ENCODE assay signal across 11 cellular contexts in genomic region chr16:50151744-50152143, GRCh38. TPM values are rescaled to one million over a fixed set of nuclear protein-coding genes. Genes with fewer than 3 reads are reported as not detected.
DNase-seq lines count a peak whose midpoint lies in the region; ATAC-seq, FAIRE-seq and TF ChIP-seq lines count a peak whose summit lies in the region.
"Had no signal": no experiment of that assay in that cellular context is flagged by ENCODE, and none has a peak within 500 bp of the region (broad histone marks: within the 10 kb centered on the region; RNA-seq: fewer than 3 reads in every experiment).

No MANE protein-coding gene starts in this region.

- H4K20me1 ChIP-seq in OCI-LY3 (ENCODE audit: insufficient read depth, low read length) (peaks cover 23% of the 10 kb centered on the region), osteoblast (ENCODE audit: insufficient read depth, low read length) (peaks cover 27% of the 10 kb centered on the region)

- H3K4me2 ChIP-seq in OCI-LY3 (ENCODE audit: low read length) (peak overlapping the region; percentile 78), osteoblast (ENCODE audit: insufficient read depth, low read length) (peak overlapping the region; percentile 91)

- no peak for ATAC-seq in GM19023 (IDR thresholded peaks at IDR 0.05; ENCODE audit: unreplicated experiment)

- no peak for FAIRE-seq in bronchial epithelial cell (lab: Jason Lieb, UNC)
- FAIRE-seq: islet of Langerhans had no signal

- H3K36me3 ChIP-seq in OCI-LY3 (replicated peaks; ENCODE audit: low read depth, low read length) = peaks cover 5% of the 10 kb centered on the region
- no peaks in the 10 kb centered on the region for H3K36me3 ChIP-seq in bronchial epithelial cell (ENCODE audit: control insufficient read depth, insufficient read depth, low read length)
- no peaks in the 10 kb centered on the region for H3K36me3 ChIP-seq in osteoblast (ENCODE audit: insufficient read depth, low read length)

- H2AFZ ChIP-seq in OCI-LY3 (ENCODE audit: low read depth, low read length) (peak overlapping the region; percentile 92), osteoblast (ENCODE audit: low read length) (peak overlapping the region; percentile 95)

- no peak for TF ChIP-seq CTCF in C4-2B (conservative IDR thresholded peaks at IDR 0.05)
- TF ChIP-seq CTCF in OCI-LY3 (IDR thresholded peaks at IDR 0.05; ENCODE audit: low read depth, low read length) = no peak
- TF ChIP-seq CTCF in bronchial epithelial cell (IDR thresholded peaks at IDR 0.05; ENCODE audit: insufficient read depth, low read length, severe bottlenecking) = no peak
- TF ChIP-seq CTCF in osteoblast (IDR thresholded peaks at IDR 0.05; ENCODE audit: extremely low read depth, low read depth, low read length) = no peak

- H3K27ac ChIP-seq in C4-2B (peak overlapping the region; percentile 94; the same call in 1 of the 2 replicates), OCI-LY3 (ENCODE audit: low read length) (no peak overlapping the region), osteoblast (ENCODE audit: low read depth, low read length) (no peak overlapping the region)

- H3K27me3 ChIP-seq in OCI-LY3 (ENCODE audit: low read depth, low read length) (no peaks in the 10 kb centered on the region), bronchial epithelial cell (ENCODE audit: control insufficient read depth, insufficient read depth, low read length) (no peaks in the 10 kb centered on the region), osteoblast (ENCODE audit: insufficient read depth, low read length) (no peaks in the 10 kb centered on the region)

- peak overlapping the region; percentile 89 for H3K4me3 ChIP-seq in OCI-LY3 (ENCODE audit: low read length)
- no peak overlapping the region for H3K4me3 ChIP-seq in bronchial epithelial cell (ENCODE audit: low read depth, low read length)
- peak overlapping the region; percentile 81 for H3K4me3 ChIP-seq in osteoblast (ENCODE audit: insufficient read depth, low read length)

- peaks cover 23% of the 10 kb centered on the region for H3K4me1 ChIP-seq in OCI-LY3 (ENCODE audit: low read length)
- H3K4me1 ChIP-seq in osteoblast (ENCODE audit: insufficient read depth, low read length) = peaks cover 18% of the 10 kb centered on the region

- H3K9ac ChIP-seq in OCI-LY3 (ENCODE audit: low read length) = peak overlapping the region; percentile 83

- H3K79me2 ChIP-seq in OCI-LY3 (ENCODE audit: low read length) = peaks cover 34% of the 10 kb centered on the region
- peaks cover 28% of the 10 kb centered on the region for H3K79me2 ChIP-seq in osteoblast (ENCODE audit: insufficient read depth, low read length)

- DNase-seq in bronchial epithelial cell (ENCODE audit: low read depth) (peak; percentile 8), osteoblast (ENCODE audit: insufficient read length, low spot score, missing footprints) (no peak), NCI-H2107 treated with DMSO at 0.1 percent for 48 hours (lab: John Stamatoyannopoulos, UW; ENCODE audit: unreplicated experiment) (no peak), SW 1271 (lab: John Stamatoyannopoulos, UW) (no peak), hippocampal formation (lab: John Stamatoyannopoulos, UW) (no peak)
- DNase-seq: DMS 273 treated with DMSO at 0.1 percent for 48 hours, NCI-H526 treated with DMSO at 0.1 percent for 48 hours had no signal

- H3K9me3 ChIP-seq in OCI-LY3 (ENCODE audit: insufficient read depth, low read length) (no peaks in the 10 kb centered on the region), osteoblast (ENCODE audit: low read depth, low read length) (no peaks in the 10 kb centered on the region)

RNA-seq across cellular contexts. Expression of gene TENT4B, which starts 1.4 kb away (rescaled TPM):
- total RNA-seq in bronchial epithelial cell (9.2 and 9.5 TPM in 2 replicates), osteoblast (8.5 and 10.1 TPM in 2 replicates)
